Comparison of ENCODE assay signal across 1 cellular context in the genomic region with DNA sequence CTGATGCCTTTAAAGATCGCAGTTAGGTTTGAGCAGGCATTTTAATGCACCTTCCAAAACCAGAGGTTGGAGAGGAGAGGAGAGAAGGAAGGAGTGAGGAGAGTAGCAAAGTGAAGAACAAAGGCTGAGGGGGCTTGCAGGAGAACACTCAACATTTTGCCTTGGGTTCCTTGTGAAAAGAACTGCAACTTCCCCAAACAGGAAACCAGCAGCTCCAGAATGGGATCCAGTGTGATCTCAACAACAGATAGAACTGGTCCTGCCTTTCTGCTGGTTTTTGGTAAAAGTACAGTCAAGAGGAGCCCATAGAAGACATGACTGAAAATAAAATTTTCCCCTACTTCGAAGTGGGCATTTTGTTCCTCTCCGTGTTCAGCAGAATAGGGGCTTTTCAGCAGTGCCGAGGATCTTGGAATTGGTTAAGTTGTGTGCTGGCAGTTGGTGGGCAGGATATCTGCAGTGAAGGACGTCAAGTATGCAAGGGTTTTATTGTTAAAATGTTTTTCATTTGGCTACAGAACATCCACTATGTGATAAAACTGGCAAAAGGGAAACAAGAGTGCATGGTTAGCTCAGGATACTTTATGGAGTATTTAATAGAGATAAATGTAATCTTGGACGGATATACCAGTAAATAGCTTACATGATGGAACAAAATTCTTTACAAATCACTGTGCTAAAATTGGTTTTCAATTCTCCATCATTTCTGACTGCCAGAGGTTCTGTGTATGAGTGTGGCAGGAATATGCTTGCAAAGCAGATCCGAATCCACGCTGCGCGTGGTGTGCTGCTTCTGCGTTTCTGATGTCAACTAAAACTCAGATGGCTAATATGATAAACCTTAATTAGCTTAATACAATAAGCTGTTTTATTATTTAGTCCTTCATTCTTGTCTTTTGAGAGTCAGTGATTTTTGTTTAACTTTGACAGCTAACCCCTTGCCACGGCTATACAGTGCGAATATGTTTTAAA.
TF ChIP-seq lines count a peak whose summit lies in the region.

No MANE protein-coding gene starts in this region.

TF ChIP-seq in IMR-90, 13 proteins besides CTCF, POLR2A, EP300 and RAD21:
- TF ChIP-seq FOS (IDR thresholded peaks at IDR 0.05; ENCODE audit: low read depth, low read length) (no peak), CHD1 (IDR thresholded peaks at IDR 0.05; ENCODE audit: low read depth, low read length) (no peak), NFE2L2 (IDR thresholded peaks at IDR 0.05; ENCODE audit: low read depth, low read length) (no peak), ELK1 (IDR thresholded peaks at IDR 0.05; ENCODE audit: borderline replicate concordance, low read depth, low read length) (no peak)
